Comparison of ENCODE assay signal across 26 cellular contexts in genomic region chrX:68754406-68754805, GRCh38.
DNase-seq lines count a peak whose midpoint lies in the region; ATAC-seq, FAIRE-seq and TF ChIP-seq lines count a peak whose summit lies in the region.
"Had no signal": no experiment of that assay in that cellular context is flagged by ENCODE, and none has a peak within 500 bp of the region (broad histone marks: within the 10 kb centered on the region; RNA-seq: fewer than 3 reads in every experiment).

No MANE protein-coding gene starts in this region.

- no peak for TF ChIP-seq EP300 in GM12878 (IDR thresholded peaks at IDR 0.05; ENCODE audit: borderline replicate concordance in 1 of 2, control insufficient read depth in 1 of 2, low read depth in 2 of 2, low read length in 2 of 2)

- H4K20me1 ChIP-seq in GM12878 (ENCODE audit: control insufficient read depth, insufficient read depth): no peaks in the 10 kb centered on the region
- H4K20me1 ChIP-seq: BLaER1 had no signal

- no peaks in the 10 kb centered on the region for H3K79me2 ChIP-seq in GM12878 (ENCODE audit: control insufficient read depth, insufficient read depth, low read length)

- no peak for ATAC-seq in activated CD8-positive, alpha-beta T cell treated with anti-CD3 and anti-CD28 coated beads for 36 hours
- ATAC-seq in activated CD8-positive, alpha-beta T cell treated with anti-CD3 and anti-CD28 coated beads, Interleukin-2, amount 10 ng/mL, durations not matched to agents 7 days and 5 days: no peak
- no peak; the same call in 2 of the 3 replicates for ATAC-seq in GM12878
- peak; percentile 23 for ATAC-seq in stimulated activated naive CD8-positive, alpha-beta T cell treated with anti-CD3 and anti-CD28 coated beads, Interleukin-15, Interleukin-2, amounts not matched to agents 100 U/mL and 50 U/mL, for 24 hours
- ATAC-seq in activated CD4-positive, CD25-positive, alpha-beta regulatory T cell treated with anti-CD3 and anti-CD28 coated beads, Interleukin-2, amount 50 U/mL, for 24 hours: no peak
- ATAC-seq: GM23338, PC-3 had no signal

- peak; percentile 2 for DNase-seq in activated CD8-positive, alpha-beta T cell treated with anti-CD3 and anti-CD28 coated beads for 36 hours
- DNase-seq in activated CD8-positive, alpha-beta T cell treated with anti-CD3 and anti-CD28 coated beads, Interleukin-2, amount 10 ng/mL, durations not matched to agents 7 days and 5 days: no peak
- DNase-seq in GM12865 (ENCODE audit: low read depth): peak; percentile 3
- no peak for DNase-seq in GM12878 (ENCODE audit: low read depth, low spot score)
- no peak for DNase-seq in stimulated activated naive CD8-positive, alpha-beta T cell treated with anti-CD3 and anti-CD28 coated beads, Interleukin-15, Interleukin-2, amounts not matched to agents 100 U/mL and 50 U/mL, for 24 hours
- no peak for DNase-seq in NCI-H2171 treated with DMSO at 0.1 percent for 48 hours (lab: John Stamatoyannopoulos, UW)
- DNase-seq: CD4-positive, CD25-positive, alpha-beta regulatory T cell; DMS153; DND-41; H9; KBM-7; MV-4-11; NCI-H1105 treated with DMSO at 0.1 percent for 48 hours; NCI-H146; NCI-H1930; NCI-H2107; NCI-H446; NCI-H526; NCI-H82; NK-92 treated with Interleukin-12 subunit alpha and Interleukin-12 subunit beta, amount 100 ng/mL, for 24 hours; PC-3; SJCRH30 had no signal

- no peak overlapping the region for H3K4me3 Mint-ChIP-seq in activated CD8-positive, alpha-beta T cell treated with anti-CD3 and anti-CD28 coated beads for 36 hours
- H3K4me3 Mint-ChIP-seq in activated CD8-positive, alpha-beta T cell treated with anti-CD3 and anti-CD28 coated beads, Interleukin-2, amount 10 ng/mL, durations not matched to agents 7 days and 5 days: no peak overlapping the region
- H3K4me3 Mint-ChIP-seq: CD4-positive, CD25-positive, alpha-beta regulatory T cell; GM23338; H9 had no signal

- no peaks in the 10 kb centered on the region for H3K36me3 ChIP-seq in GM12878 (ENCODE audit: control insufficient read depth in 2 of 2, insufficient read depth in 2 of 2, low read length in 1 of 2)
- H3K36me3 ChIP-seq: BLaER1, SJCRH30 had no signal

- H3K36me3 Mint-ChIP-seq in activated CD8-positive, alpha-beta T cell treated with anti-CD3 and anti-CD28 coated beads for 36 hours (ENCODE audit: low read depth): no peaks in the 10 kb centered on the region
- no peaks in the 10 kb centered on the region for H3K36me3 Mint-ChIP-seq in activated CD8-positive, alpha-beta T cell treated with anti-CD3 and anti-CD28 coated beads, Interleukin-2, amount 10 ng/mL, durations not matched to agents 7 days and 5 days (ENCODE audit: low read depth)
- H3K36me3 Mint-ChIP-seq: CD4-positive, CD25-positive, alpha-beta regulatory T cell had no signal

- H3K27me3 ChIP-seq in GM12878 (replicated peaks in 1 of 2; ENCODE audit: control insufficient read depth in 2 of 2, insufficient read depth in 2 of 2, low read length in 1 of 2): no peaks in the 10 kb centered on the region; a peak in 1 of 4 replicates
- H3K27me3 ChIP-seq: SJCRH30 had no signal

- H3K9ac ChIP-seq in GM12878 (ENCODE audit: control insufficient read depth, insufficient read depth, low read length): no peak overlapping the region
- H3K9ac ChIP-seq: BLaER1 had no signal

- H3K27ac Mint-ChIP-seq in activated CD8-positive, alpha-beta T cell treated with anti-CD3 and anti-CD28 coated beads for 36 hours: no peak overlapping the region
- no peak overlapping the region for H3K27ac Mint-ChIP-seq in activated CD8-positive, alpha-beta T cell treated with anti-CD3 and anti-CD28 coated beads, Interleukin-2, amount 10 ng/mL, durations not matched to agents 7 days and 5 days
- H3K27ac Mint-ChIP-seq: CD4-positive, CD25-positive, alpha-beta regulatory T cell; GM23338; H9 had no signal

- H3K4me3 ChIP-seq in GM12865 (ENCODE audit: low read depth, low read length) (no peak overlapping the region), GM12878 (no peak overlapping the region)
- H3K4me3 ChIP-seq: BLaER1, GM23338, SJCRH30 had no signal

- no peak overlapping the region for H3K27ac ChIP-seq in GM12878 (ENCODE audit: control insufficient read depth, insufficient read depth)
- H3K27ac ChIP-seq: BLaER1, SJCRH30 had no signal

- CTCF ChIA-PET in activated CD8-positive, alpha-beta T cell treated with anti-CD3 and anti-CD28 coated beads for 36 hours (lab: Charles Lee): interaction anchor here (1.1 kb wide), 1 partner anchor 21 kb away, joined by 3 read pairs; no protein-coding TSS in a partner anchor
- CTCF ChIA-PET in activated CD8-positive, alpha-beta T cell treated with anti-CD3 and anti-CD28 coated beads, Interleukin-2, amount 10 ng/mL, durations not matched to agents 7 days and 5 days (lab: Charles Lee): no interaction called here
- CTCF ChIA-PET in GM12878 (lab: Yijun Ruan, JAX): interaction anchor here (0.8 kb wide), 1 partner anchor 20 kb away, joined by 3 read pairs; no protein-coding TSS in a partner anchor

- intact Hi-C loops in activated CD8-positive, alpha-beta T cell treated with anti-CD3 and anti-CD28 coated beads for 36 hours (cut with micrococcal nuclease): no loop called here
- intact Hi-C loops in GM12878 (cut with micrococcal nuclease; ENCODE audit: unreplicated experiment): no loop called here

- RAD21 ChIA-PET in GM12878 (lab: Charles Lee; ENCODE audit: unreplicated experiment): no interaction called here

- no peaks in the 10 kb centered on the region for H3K9me3 Mint-ChIP-seq in activated CD8-positive, alpha-beta T cell treated with anti-CD3 and anti-CD28 coated beads for 36 hours
- no peaks in the 10 kb centered on the region for H3K9me3 Mint-ChIP-seq in activated CD8-positive, alpha-beta T cell treated with anti-CD3 and anti-CD28 coated beads, Interleukin-2, amount 10 ng/mL, durations not matched to agents 7 days and 5 days (ENCODE audit: insufficient read depth)

- POLR2A ChIA-PET in activated CD8-positive, alpha-beta T cell treated with anti-CD3 and anti-CD28 coated beads for 36 hours (lab: Charles Lee): no interaction called here
- POLR2A ChIA-PET in activated CD8-positive, alpha-beta T cell treated with anti-CD3 and anti-CD28 coated beads, Interleukin-2, amount 10 ng/mL, durations not matched to agents 7 days and 5 days (lab: Charles Lee): no interaction called here
- POLR2A ChIA-PET in GM12878 (lab: Charles Lee): no interaction called here

- no peaks in the 10 kb centered on the region for H3K4me1 ChIP-seq in GM12878 (ENCODE audit: control insufficient read depth, insufficient read depth, low read length)
- H3K4me1 ChIP-seq: BLaER1, SJCRH30 had no signal

- no TSS peak for BruUV-seq in GM12878 (replicated peaks; lab: Mats Ljungman, UMichigan)

- TF ChIP-seq RAD21 in GM12878 (IDR thresholded peaks at IDR 0.05; ENCODE audit: insufficient read depth, low read depth, low read length): no peak

- H3K4me1 Mint-ChIP-seq in activated CD8-positive, alpha-beta T cell treated with anti-CD3 and anti-CD28 coated beads for 36 hours (ENCODE audit: low read depth): peaks cover 3% of the 10 kb centered on the region
- H3K4me1 Mint-ChIP-seq in activated CD8-positive, alpha-beta T cell treated with anti-CD3 and anti-CD28 coated beads, Interleukin-2, amount 10 ng/mL, durations not matched to agents 7 days and 5 days (ENCODE audit: low read depth): no peaks in the 10 kb centered on the region
- H3K4me1 Mint-ChIP-seq: CD4-positive, CD25-positive, alpha-beta regulatory T cell; GM23338; H9 had no signal

- no peak overlapping the region for H3K4me2 ChIP-seq in GM12878 (ENCODE audit: control insufficient read depth, insufficient read depth)
- H3K4me2 ChIP-seq: BLaER1, GM23338 had no signal

- no peaks in the 10 kb centered on the region for H3K27me3 Mint-ChIP-seq in activated CD8-positive, alpha-beta T cell treated with anti-CD3 and anti-CD28 coated beads for 36 hours
- no peaks in the 10 kb centered on the region for H3K27me3 Mint-ChIP-seq in activated CD8-positive, alpha-beta T cell treated with anti-CD3 and anti-CD28 coated beads, Interleukin-2, amount 10 ng/mL, durations not matched to agents 7 days and 5 days (ENCODE audit: low read depth)
- H3K27me3 Mint-ChIP-seq: CD4-positive, CD25-positive, alpha-beta regulatory T cell had no signal

- no peaks in the 10 kb centered on the region for H3K9me3 ChIP-seq in GM12878 (replicated peaks; ENCODE audit: control insufficient read depth, insufficient read depth, low read length)
- H3K9me3 ChIP-seq: BLaER1, SJCRH30 had no signal

- in situ Hi-C loops in GM12878 (cut with MboI): no loop called here

- TF ChIP-seq CTCF in activated CD8-positive, alpha-beta T cell treated with anti-CD3 and anti-CD28 coated beads for 36 hours (IDR thresholded peaks at IDR 0.05): no peak
- TF ChIP-seq CTCF in GM12865 (IDR thresholded peaks at IDR 0.05; ENCODE audit: insufficient read depth, low read depth, low read length, missing control alignments) (no peak), GM12878 (IDR thresholded peaks at IDR 0.05 in 2 of 3, conservative IDR thresholded peaks at IDR 0.05 in 1 of 3; ENCODE audit: control insufficient read depth in 2 of 3, extremely low read depth in 1 of 3, insufficient read depth in 1 of 3, low read depth in 3 of 3, low read length in 3 of 3) (no peak)

- FAIRE-seq in GM12878 (lab: Jason Lieb, UNC): no peak
- FAIRE-seq: GM18507 had no signal

- 5% methylated on average over 7 of the region's 7 CpGs for WGBS in GM12878 (ENCODE audit: insufficient coverage, insufficient replicate concordance, low lambda C conversion rate, missing lambda C conversion rate)

- no peak overlapping the region for H2AFZ ChIP-seq in GM12878 (ENCODE audit: control insufficient read depth, low read depth, low read length)
- H2AFZ ChIP-seq: GM23338 had no signal

- TF ChIP-seq POLR2A in GM12878 (IDR thresholded peaks at IDR 0.05; ENCODE audit: low read depth, low read length): no peak

- SMC1A ChIA-PET in GM12878 (lab: Charles Lee; ENCODE audit: uncharacterized antibody, unreplicated experiment): no interaction called here

TF ChIP-seq in GM12878, 131 proteins besides CTCF, POLR2A, EP300 and RAD21:
- no peak for TF ChIP-seq EED (IDR thresholded peaks at IDR 0.05; ENCODE audit: low read depth)
- 0 out of 2 replicates have a peak, but pooled peaks have one; percentile 11 for TF ChIP-seq JUNB (IDR thresholded peaks at IDR 0.05)

Comparison
In these comparisons a context has a peak if more than half of its experiments do, and no peak if none do; other contexts are left out.
1. DNase-seq: peak in activated CD8-positive, alpha-beta T cell treated with anti-CD3 and anti-CD28 coated beads for 36 hours (single experiment) and GM12865 (single experiment); none in activated CD8-positive, alpha-beta T cell treated with anti-CD3 and anti-CD28 coated beads, Interleukin-2, amount 10 ng/mL, durations not matched to agents 7 days and 5 days (single experiment), GM12878 (single experiment), stimulated activated naive CD8-positive, alpha-beta T cell treated with anti-CD3 and anti-CD28 coated beads, Interleukin-15, Interleukin-2, amounts not matched to agents 100 U/mL and 50 U/mL, for 24 hours (single experiment) and NCI-H2171 treated with DMSO at 0.1 percent for 48 hours (single experiment).